25 cellular contexts compared by ENCODE assay signal in the genomic region with DNA sequence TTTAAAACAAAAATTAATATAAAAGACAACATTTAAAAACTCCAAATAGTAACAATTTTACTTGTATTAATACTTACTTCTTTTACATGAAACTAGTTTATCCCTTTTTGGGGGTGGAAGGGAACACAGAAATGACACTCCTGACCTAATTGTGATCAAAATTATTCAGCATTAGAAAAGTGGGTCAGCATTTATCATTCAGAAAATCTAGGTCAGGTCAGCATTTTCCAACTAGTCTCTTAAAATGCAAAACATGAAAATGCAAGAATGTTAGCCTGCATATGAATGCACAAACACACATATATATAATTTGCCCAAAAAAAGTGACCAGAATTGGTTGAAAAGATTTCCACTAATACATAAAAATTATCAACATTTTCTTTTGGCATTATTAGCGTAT. TPM values are rescaled to one million over a fixed set of nuclear protein-coding genes. Genes with fewer than 3 reads are reported as not detected.
DNase-seq lines count a peak whose midpoint lies in the region; ATAC-seq, FAIRE-seq and TF ChIP-seq lines count a peak whose summit lies in the region.
"Had no signal": no experiment of that assay in that cellular context is flagged by ENCODE, and none has a peak within 500 bp of the region (broad histone marks: within the 10 kb centered on the region; RNA-seq: fewer than 3 reads in every experiment).

No MANE protein-coding gene starts in this region.

- H3K9me3 ChIP-seq in HepG2 (ENCODE audit: low read length) (no peaks in the 10 kb centered on the region), right lobe of liver (no peaks in the 10 kb centered on the region), iPS-20b (ENCODE audit: insufficient read depth, low read depth, low read length) (no peaks in the 10 kb centered on the region)
- H3K9me3 ChIP-seq: BE2C, SJSA1 had no signal

- H3K27me3 ChIP-seq in HepG2 (ENCODE audit: control insufficient read depth in 1 of 2, insufficient read depth in 2 of 2, low read length in 2 of 2) (no peaks in the 10 kb centered on the region), right lobe of liver (no peaks in the 10 kb centered on the region), iPS-20b (ENCODE audit: insufficient read depth, low read length) (no peaks in the 10 kb centered on the region)
- H3K27me3 ChIP-seq: BE2C, SJSA1 had no signal

- H3K9me3 Mint-ChIP-seq in WTC11 = no peaks in the 10 kb centered on the region
- H3K9me3 Mint-ChIP-seq in activated T-helper 1 cell treated with anti-CD3 and anti-CD28 coated beads, Interleukin-12 subunit alpha, Interleukin-12 subunit beta, Interleukin-2, Interleukin-4 antibody, amounts not matched to agents 30 ng/mL and 10 ng/mL and 1 ng/mL, durations not matched to agents 14 hours and 24 hours and 36 hours = no peaks in the 10 kb centered on the region
- H3K9me3 Mint-ChIP-seq: CD8-positive, alpha-beta T cell had no signal

- BruUV-seq in HepG2 (replicated peaks; lab: Mats Ljungman, UMichigan) = no TSS peak

- DNase-seq in HepG2 (ENCODE audit: low spot score) (no peak), right lobe of liver (no peak), WTC11 (ENCODE audit: low spot score) (no peak), hepatic stellate cell (ENCODE audit: low spot score) (no peak)
- DNase-seq in activated T-helper 1 cell treated with anti-CD3 and anti-CD28 coated beads, Interleukin-12 subunit alpha, Interleukin-12 subunit beta, Interleukin-2, Interleukin-4 antibody, amounts not matched to agents 30 ng/mL and 10 ng/mL and 1 ng/mL, durations not matched to agents 14 hours and 24 hours and 36 hours (ENCODE audit: low spot score) = no peak
- DNase-seq in activated CD8-positive, alpha-beta memory T cell treated with anti-CD3 and anti-CD28 coated beads for 24 hours = no peak
- DNase-seq: 8988T; BE2C; CD8-positive, alpha-beta T cell; DMS79 treated with DMSO at 0.1 percent for 48 hours; GDM1; HCEC 1CT; Karpas-422; MM.1S; NCI-H1105; NCI-H1694 treated with DMSO at 0.1 percent for 48 hours; NCI-H2107; NCI-H2227 treated with DMSO at 0.1 percent for 48 hours; NCI-H524; SW 1271 had no signal

- POLR2A ChIA-PET in HepG2 (lab: Yijun Ruan, JAX) (no interaction called here), WTC11 (lab: Charles Lee) (no interaction called here)

- no peak for TF ChIP-seq POLR2A in HepG2 (IDR thresholded peaks at IDR 0.05; ENCODE audit: insufficient read depth in 1 of 2, low read depth in 2 of 2, low read length in 2 of 2)
- TF ChIP-seq POLR2A in right lobe of liver (IDR thresholded peaks at IDR 0.05) = no peak

- TF ChIP-seq EP300 in HepG2 (IDR thresholded peaks at IDR 0.05; ENCODE audit: low read depth in 2 of 2, low read length in 2 of 2) (no peak), HepG2 (CRISPR knock-in tag; IDR thresholded peaks at IDR 0.05; ENCODE audit: borderline replicate concordance) (no peak)

- H3K4me3 Mint-ChIP-seq in WTC11 = peak overlapping the region; percentile 39; the same call in 1 of the 2 replicates
- no peak overlapping the region for H3K4me3 Mint-ChIP-seq in activated T-helper 1 cell treated with anti-CD3 and anti-CD28 coated beads, Interleukin-12 subunit alpha, Interleukin-12 subunit beta, Interleukin-2, Interleukin-4 antibody, amounts not matched to agents 30 ng/mL and 10 ng/mL and 1 ng/mL, durations not matched to agents 14 hours and 24 hours and 36 hours
- H3K4me3 Mint-ChIP-seq: CD8-positive, alpha-beta T cell had no signal

- 96% methylated on average over 1 of the region's 1 CpG for WGBS in HepG2 (ENCODE audit: low lambda C conversion rate)
- WGBS in right lobe of liver (ENCODE audit: insufficient coverage, low coverage, low lambda C conversion rate, missing lambda C conversion rate) = 31% methylated on average over 1 of the region's 1 CpG

- H3K36me3 Mint-ChIP-seq in WTC11 = peaks cover 9% of the 10 kb centered on the region
- peaks cover 33% of the 10 kb centered on the region for H3K36me3 Mint-ChIP-seq in activated T-helper 1 cell treated with anti-CD3 and anti-CD28 coated beads, Interleukin-12 subunit alpha, Interleukin-12 subunit beta, Interleukin-2, Interleukin-4 antibody, amounts not matched to agents 30 ng/mL and 10 ng/mL and 1 ng/mL, durations not matched to agents 14 hours and 24 hours and 36 hours (ENCODE audit: low read depth)

- no peaks in the 10 kb centered on the region for H3K27me3 Mint-ChIP-seq in WTC11 (ENCODE audit: low read depth)
- no peaks in the 10 kb centered on the region for H3K27me3 Mint-ChIP-seq in activated T-helper 1 cell treated with anti-CD3 and anti-CD28 coated beads, Interleukin-12 subunit alpha, Interleukin-12 subunit beta, Interleukin-2, Interleukin-4 antibody, amounts not matched to agents 30 ng/mL and 10 ng/mL and 1 ng/mL, durations not matched to agents 14 hours and 24 hours and 36 hours (ENCODE audit: insufficient read depth)

- peaks cover 99% of the 10 kb centered on the region for H3K79me2 ChIP-seq in HepG2 (ENCODE audit: insufficient read depth, low read length)

- CTCF ChIA-PET in HepG2 (lab: Yijun Ruan, JAX; ENCODE audit: low intra/inter-chr PET ratio, low total read pairs) = no interaction called here
- CTCF ChIA-PET in WTC11 (lab: Charles Lee) = no interaction called here

- H3K4me3 ChIP-seq in HepG2 (replicated peaks in 1 of 3; ENCODE audit: insufficient read depth in 1 of 3, low read depth in 2 of 3, low read length in 3 of 3) (no peak overlapping the region), right lobe of liver (no peak overlapping the region), iPS-20b (ENCODE audit: low read length) (peak overlapping the region; percentile 29; the same call in 1 of the 2 replicates)
- H3K4me3 ChIP-seq: SJSA1 had no signal

- peaks cover 70% of the 10 kb centered on the region for H3K4me1 ChIP-seq in HepG2 (ENCODE audit: insufficient read depth, low read length)
- H3K4me1 ChIP-seq in right lobe of liver = peaks cover 0 to 16% (median 3%) of the 10 kb centered on the region in 4 donors
- H3K4me1 ChIP-seq in iPS-20b (ENCODE audit: insufficient read depth, low read length) = peaks cover 38% of the 10 kb centered on the region; the same call in 1 of the 2 replicates

- no peak overlapping the region for H3K9ac ChIP-seq in HepG2 (ENCODE audit: insufficient read depth, low read depth, low read length)
- H3K9ac ChIP-seq in iPS-20b (ENCODE audit: low read depth, low read length) = peak overlapping the region; percentile 16; the same call in 1 of the 2 replicates

- TF ChIP-seq CTCF in HepG2 (CRISPR knock-in tag; IDR thresholded peaks at IDR 0.05) (no peak), right lobe of liver (IDR thresholded peaks at IDR 0.05) (no peak), WTC11 (IDR thresholded peaks at IDR 0.05) (no peak)

- no peak for TF ChIP-seq RAD21 in HepG2 (CRISPR knock-in tag; IDR thresholded peaks at IDR 0.05)

- FAIRE-seq in HepG2 (lab: Jason Lieb, UNC) = no peak
- FAIRE-seq: GM12891, GM18507 had no signal

- no peak overlapping the region; the same call in 1 of the 2 replicates for H3K4me2 ChIP-seq in HepG2 (ENCODE audit: low read depth, low read length)

- ATAC-seq in HepG2 (no peak), right lobe of liver (no peak), WTC11 (no peak), GM18909 (IDR thresholded peaks at IDR 0.05; ENCODE audit: poor library complexity, unreplicated experiment) (no peak)
- ATAC-seq: CD8-positive, alpha-beta T cell had no signal

- intact Hi-C loops in HepG2 (cut with micrococcal nuclease; ENCODE audit: unreplicated experiment) = loop anchor here (10.0 kb wide), 1 partner anchor 716 kb away; no protein-coding TSS in a partner anchor
- intact Hi-C loops in right lobe of liver (cut with DNase I) = no loop called here
- intact Hi-C loops in activated T-helper 1 cell treated with anti-CD3 and anti-CD28 coated beads, Interleukin-12 subunit alpha, Interleukin-12 subunit beta, Interleukin-2, Interleukin-4 antibody, amounts not matched to agents 30 ng/mL and 10 ng/mL and 1 ng/mL, durations not matched to agents 14 hours and 24 hours and 36 hours (cut with micrococcal nuclease) = loop anchor here (10.0 kb wide), 1 partner anchor 1646 kb away; no protein-coding TSS in a partner anchor

- peaks cover 87% of the 10 kb centered on the region for H3K4me1 Mint-ChIP-seq in WTC11
- H3K4me1 Mint-ChIP-seq in activated T-helper 1 cell treated with anti-CD3 and anti-CD28 coated beads, Interleukin-12 subunit alpha, Interleukin-12 subunit beta, Interleukin-2, Interleukin-4 antibody, amounts not matched to agents 30 ng/mL and 10 ng/mL and 1 ng/mL, durations not matched to agents 14 hours and 24 hours and 36 hours (ENCODE audit: low read depth) = peaks cover 42% of the 10 kb centered on the region

- peaks cover 0 to 1% of the 10 kb centered on the region in 2 experiments; a peak in 1 of 5 replicates for H3K36me3 ChIP-seq in HepG2 (replicated peaks in 1 of 2; ENCODE audit: control insufficient read depth in 1 of 2, insufficient read depth in 2 of 2, low read length in 2 of 2)
- no peaks in the 10 kb centered on the region for H3K36me3 ChIP-seq in right lobe of liver
- H3K36me3 ChIP-seq in iPS-20b (ENCODE audit: insufficient read depth, low read depth, low read length) = peaks cover 31% of the 10 kb centered on the region
- H3K36me3 ChIP-seq: BE2C had no signal

- in situ Hi-C loops in HepG2 (cut with HindIII; ENCODE audit: extremely low pct_ligation_motif_present, low pct_unique_long_range_greater_than_20kb) = no loop called here

- H4K20me1 ChIP-seq in HepG2 (ENCODE audit: insufficient read depth, low read length) = peaks cover 9% of the 10 kb centered on the region

- H2AFZ ChIP-seq in HepG2 (ENCODE audit: low read length) = no peak overlapping the region

- no peak overlapping the region for H3K27ac ChIP-seq in HepG2 (ENCODE audit: extremely low read length, insufficient read depth, low read length)
- H3K27ac ChIP-seq in right lobe of liver = no peak overlapping the region
- H3K27ac ChIP-seq in iPS-20b (ENCODE audit: low read length) = peak overlapping the region; percentile 54
- H3K27ac ChIP-seq: SJSA1 had no signal

- H3K27ac Mint-ChIP-seq in WTC11 = no peak overlapping the region
- H3K27ac Mint-ChIP-seq in activated T-helper 1 cell treated with anti-CD3 and anti-CD28 coated beads, Interleukin-12 subunit alpha, Interleukin-12 subunit beta, Interleukin-2, Interleukin-4 antibody, amounts not matched to agents 30 ng/mL and 10 ng/mL and 1 ng/mL, durations not matched to agents 14 hours and 24 hours and 36 hours = no peak overlapping the region
- H3K27ac Mint-ChIP-seq: CD8-positive, alpha-beta T cell had no signal

RNA-seq across cellular contexts. Expression of a gene that starts 5.9 kb away (rescaled TPM):
- total RNA-seq in HepG2 (2016; rRNA removed; fragmentation: Illumina TruSeq; extraction: Trizol) = 78.7 and 122 TPM in 2 replicates
- 56.0 and 68.4 TPM in 2 replicates for total RNA-seq in HepG2 (2016; cell fraction: cytosol; rRNA removed; fragmentation: Illumina TruSeq; extraction: Trizol; ENCODE audit: low read depth)
- total RNA-seq in HepG2 (2016; cell fraction: insoluble cytoplasmic fraction; rRNA removed; fragmentation: Illumina TruSeq; extraction: Trizol) = 83.6 and 113 TPM in 2 replicates
- total RNA-seq in HepG2 (2016; cell fraction: membrane; rRNA removed; fragmentation: Illumina TruSeq; extraction: Trizol) = 101 and 103 TPM in 2 replicates
- 48.5 and 52.0 TPM in 2 replicates for total RNA-seq in HepG2 (2016; cell fraction: nucleus; rRNA removed; fragmentation: Illumina TruSeq; extraction: Trizol)
- polyA plus RNA-seq in HepG2 (2011; rRNA removed) = 31.2 and 47.0 TPM in 2 replicates
- polyA plus RNA-seq in HepG2 (2011; cell fraction: cytosol; rRNA removed) = 14.8 and 24.3 TPM in 2 replicates
- polyA plus RNA-seq in HepG2 (2011; cell fraction: nucleus; rRNA removed) = 10.8 and 14.5 TPM in 2 replicates
- 51.1 and 68.1 TPM in 2 replicates for polyA plus RNA-seq in HepG2 (2012)
- polyA plus RNA-seq in HepG2 (2016; cell fraction: cytosol; fragmentation: Illumina TruSeq; extraction: Trizol; ENCODE audit: low read depth) = 124 and 160 TPM in 2 replicates
- polyA plus RNA-seq in HepG2 (2016; cell fraction: insoluble cytoplasmic fraction; fragmentation: Illumina TruSeq; extraction: Trizol; ENCODE audit: low read depth) = 154 and 158 TPM in 2 replicates
- 139 and 166 TPM in 2 replicates for polyA plus RNA-seq in HepG2 (2016; cell fraction: membrane; fragmentation: Illumina TruSeq; extraction: Trizol; ENCODE audit: low read depth)
- polyA plus RNA-seq in HepG2 (2016; cell fraction: nucleus; fragmentation: Illumina TruSeq; extraction: Trizol; ENCODE audit: insufficient read depth, low read depth) = 110 and 111 TPM in 2 replicates
- 10.9 and 15.7 TPM in 2 replicates for polyA minus RNA-seq in HepG2 (2011; rRNA and poly(A)+ RNA removed; ENCODE audit: low replicate concordance)
- 18.0 and 21.0 TPM in 2 replicates for polyA minus RNA-seq in HepG2 (2011; cell fraction: cytosol; rRNA and poly(A)+ RNA removed)
- polyA minus RNA-seq in HepG2 (2011; cell fraction: nucleus; rRNA and poly(A)+ RNA removed) = 49.2 and 65.1 TPM in 2 replicates
- 10 to 100 TPM; 22.4 to 48.4 (median 39.0) TPM for total RNA-seq in right lobe of liver
- total RNA-seq in WTC11 (2021) = 143 to 165 TPM (median 146 TPM) in 3 replicates
- 84.6 and 96.2 TPM in 2 replicates for total RNA-seq in activated T-helper 1 cell treated with anti-CD3 and anti-CD28 coated beads, Interleukin-12 subunit alpha, Interleukin-12 subunit beta, Interleukin-2, Interleukin-4 antibody, amounts not matched to agents 30 ng/mL and 10 ng/mL and 1 ng/mL, durations not matched to agents 14 hours and 24 hours and 36 hours

RNA-seq across cellular contexts. Expression of a gene that starts 6.1 kb away (rescaled TPM):
- total RNA-seq in HepG2 (2016; rRNA removed; fragmentation: Illumina TruSeq; extraction: Trizol) = 12.6 and 21.8 TPM in 2 replicates
- total RNA-seq in HepG2 (2016; cell fraction: cytosol; rRNA removed; fragmentation: Illumina TruSeq; extraction: Trizol; ENCODE audit: low read depth) = 3.6 and 3.7 TPM in 2 replicates
- 13.0 and 21.9 TPM in 2 replicates for total RNA-seq in HepG2 (2016; cell fraction: insoluble cytoplasmic fraction; rRNA removed; fragmentation: Illumina TruSeq; extraction: Trizol)
- 4.2 and 5.0 TPM in 2 replicates for total RNA-seq in HepG2 (2016; cell fraction: membrane; rRNA removed; fragmentation: Illumina TruSeq; extraction: Trizol)
- total RNA-seq in HepG2 (2016; cell fraction: nucleus; rRNA removed; fragmentation: Illumina TruSeq; extraction: Trizol) = 15.2 and 16.2 TPM in 2 replicates
- polyA plus RNA-seq in HepG2 (2011; rRNA removed) = 2.0 and 2.8 TPM in 2 replicates
- polyA plus RNA-seq in HepG2 (2011; cell fraction: cytosol; rRNA removed) = 0.98 and 1.6 TPM in 2 replicates
- polyA plus RNA-seq in HepG2 (2011; cell fraction: nucleus; rRNA removed) = 0.58 and 0.66 TPM in 2 replicates
- polyA plus RNA-seq in HepG2 (2012) = 3.8 and 6.4 TPM in 2 replicates
- polyA plus RNA-seq in HepG2 (2016; cell fraction: cytosol; fragmentation: Illumina TruSeq; extraction: Trizol; ENCODE audit: low read depth) = 1.5 and 1.9 TPM in 2 replicates
- 17.3 and 22.9 TPM in 2 replicates for polyA plus RNA-seq in HepG2 (2016; cell fraction: insoluble cytoplasmic fraction; fragmentation: Illumina TruSeq; extraction: Trizol; ENCODE audit: low read depth)
- 2.8 and 2.9 TPM in 2 replicates for polyA plus RNA-seq in HepG2 (2016; cell fraction: membrane; fragmentation: Illumina TruSeq; extraction: Trizol; ENCODE audit: low read depth)
- 6.1 TPM in 2 replicates for polyA plus RNA-seq in HepG2 (2016; cell fraction: nucleus; fragmentation: Illumina TruSeq; extraction: Trizol; ENCODE audit: insufficient read depth, low read depth)
- 0.46 and 1.4 TPM in 2 replicates for polyA minus RNA-seq in HepG2 (2011; rRNA and poly(A)+ RNA removed; ENCODE audit: low replicate concordance)
- 1.1 and 1.6 TPM in 2 replicates for polyA minus RNA-seq in HepG2 (2011; cell fraction: cytosol; rRNA and poly(A)+ RNA removed)
- polyA minus RNA-seq in HepG2 (2011; cell fraction: nucleus; rRNA and poly(A)+ RNA removed) = 11.3 and 12.4 TPM in 2 replicates
- 1 to 10 TPM; 1.6 to 4.8 (median 2.5) TPM for total RNA-seq in right lobe of liver
- total RNA-seq in WTC11 (2021) = 12.0 to 13.5 TPM (median 12.8 TPM) in 3 replicates
- 10.2 and 11.2 TPM in 2 replicates for total RNA-seq in activated T-helper 1 cell treated with anti-CD3 and anti-CD28 coated beads, Interleukin-12 subunit alpha, Interleukin-12 subunit beta, Interleukin-2, Interleukin-4 antibody, amounts not matched to agents 30 ng/mL and 10 ng/mL and 1 ng/mL, durations not matched to agents 14 hours and 24 hours and 36 hours

Comparison
In these comparisons a context has a peak if more than half of its experiments do, and no peak if none do; other contexts are left out.
1. intact Hi-C loops: an anchor here in HepG2 (10.0 kb wide) and activated T-helper 1 cell treated with anti-CD3 and anti-CD28 coated beads, Interleukin-12 subunit alpha, Interleukin-12 subunit beta, Interleukin-2, Interleukin-4 antibody, amounts not matched to agents 30 ng/mL and 10 ng/mL and 1 ng/mL, durations not matched to agents 14 hours and 24 hours and 36 hours (10.0 kb wide); none called in right lobe of liver.